1 cellular context compared by ENCODE assay signal in the genomic region with DNA sequence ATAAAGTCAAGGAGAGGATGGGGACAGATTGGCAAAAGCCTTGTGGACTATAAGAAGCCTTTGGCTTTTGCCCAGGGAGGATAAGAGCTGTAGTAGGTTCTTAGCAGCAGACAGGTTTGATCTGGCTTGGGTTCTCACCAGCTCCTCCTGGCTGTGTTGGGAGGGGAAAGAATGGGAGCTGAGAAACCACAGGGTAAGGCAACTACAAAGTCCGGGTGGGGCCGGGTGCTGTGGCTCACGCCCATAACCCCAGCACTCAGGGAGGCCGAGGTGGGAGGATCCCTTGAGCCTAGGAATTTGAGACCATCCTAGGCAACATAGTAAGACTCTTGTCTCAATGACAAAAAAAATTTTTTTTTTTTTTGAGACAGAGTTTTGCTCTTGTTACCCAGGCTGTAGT.
TF ChIP-seq lines count a peak whose summit lies in the region.

No MANE protein-coding gene starts in this region.

TF ChIP-seq in GM23338, 12 proteins besides CTCF, POLR2A, EP300 and RAD21:
- TF ChIP-seq ZNF114 (CRISPR knock-in tag; IDR thresholded peaks at IDR 0.05) (no peak), ZNF331 (CRISPR knock-in tag; IDR thresholded peaks at IDR 0.05; ENCODE audit: low read depth) (no peak), EZH2phosphoT487 (IDR thresholded peaks at IDR 0.05; ENCODE audit: unreplicated experiment) (no peak), POLR2AphosphoS5 (IDR thresholded peaks at IDR 0.05; ENCODE audit: low read depth) (no peak), JUNB (IDR thresholded peaks at IDR 0.05; ENCODE audit: unreplicated experiment) (no peak), EZH2 (IDR thresholded peaks at IDR 0.05; ENCODE audit: low read depth, unreplicated experiment) (no peak), CREB1 (CRISPR knock-in tag; IDR thresholded peaks at IDR 0.05; ENCODE audit: low read depth) (no peak), NANOG (IDR thresholded peaks at IDR 0.05; ENCODE audit: borderline replicate concordance) (no peak), STAT1 (IDR thresholded peaks at IDR 0.05; ENCODE audit: unreplicated experiment) (no peak)
- TF ChIP-seq, protein P1, sequence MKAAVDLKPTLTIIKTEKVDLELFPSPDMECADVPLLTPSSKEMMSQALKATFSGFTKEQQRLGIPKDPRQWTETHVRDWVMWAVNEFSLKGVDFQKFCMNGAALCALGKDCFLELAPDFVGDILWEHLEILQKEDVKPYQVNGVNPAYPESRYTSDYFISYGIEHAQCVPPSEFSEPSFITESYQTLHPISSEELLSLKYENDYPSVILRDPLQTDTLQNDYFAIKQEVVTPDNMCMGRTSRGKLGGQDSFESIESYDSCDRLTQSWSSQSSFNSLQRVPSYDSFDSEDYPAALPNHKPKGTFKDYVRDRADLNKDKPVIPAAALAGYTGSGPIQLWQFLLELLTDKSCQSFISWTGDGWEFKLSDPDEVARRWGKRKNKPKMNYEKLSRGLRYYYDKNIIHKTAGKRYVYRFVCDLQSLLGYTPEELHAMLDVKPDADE (IDR thresholded peaks at IDR 0.05) = no peak
- TF ChIP-seq, protein P2, sequence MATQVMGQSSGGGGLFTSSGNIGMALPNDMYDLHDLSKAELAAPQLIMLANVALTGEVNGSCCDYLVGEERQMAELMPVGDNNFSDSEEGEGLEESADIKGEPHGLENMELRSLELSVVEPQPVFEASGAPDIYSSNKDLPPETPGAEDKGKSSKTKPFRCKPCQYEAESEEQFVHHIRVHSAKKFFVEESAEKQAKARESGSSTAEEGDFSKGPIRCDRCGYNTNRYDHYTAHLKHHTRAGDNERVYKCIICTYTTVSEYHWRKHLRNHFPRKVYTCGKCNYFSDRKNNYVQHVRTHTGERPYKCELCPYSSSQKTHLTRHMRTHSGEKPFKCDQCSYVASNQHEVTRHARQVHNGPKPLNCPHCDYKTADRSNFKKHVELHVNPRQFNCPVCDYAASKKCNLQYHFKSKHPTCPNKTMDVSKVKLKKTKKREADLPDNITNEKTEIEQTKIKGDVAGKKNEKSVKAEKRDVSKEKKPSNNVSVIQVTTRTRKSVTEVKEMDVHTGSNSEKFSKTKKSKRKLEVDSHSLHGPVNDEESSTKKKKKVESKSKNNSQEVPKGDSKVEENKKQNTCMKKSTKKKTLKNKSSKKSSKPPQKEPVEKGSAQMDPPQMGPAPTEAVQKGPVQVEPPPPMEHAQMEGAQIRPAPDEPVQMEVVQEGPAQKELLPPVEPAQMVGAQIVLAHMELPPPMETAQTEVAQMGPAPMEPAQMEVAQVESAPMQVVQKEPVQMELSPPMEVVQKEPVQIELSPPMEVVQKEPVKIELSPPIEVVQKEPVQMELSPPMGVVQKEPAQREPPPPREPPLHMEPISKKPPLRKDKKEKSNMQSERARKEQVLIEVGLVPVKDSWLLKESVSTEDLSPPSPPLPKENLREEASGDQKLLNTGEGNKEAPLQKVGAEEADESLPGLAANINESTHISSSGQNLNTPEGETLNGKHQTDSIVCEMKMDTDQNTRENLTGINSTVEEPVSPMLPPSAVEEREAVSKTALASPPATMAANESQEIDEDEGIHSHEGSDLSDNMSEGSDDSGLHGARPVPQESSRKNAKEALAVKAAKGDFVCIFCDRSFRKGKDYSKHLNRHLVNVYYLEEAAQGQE (IDR thresholded peaks at IDR 0.05; ENCODE audit: unreplicated experiment) = no peak
- TF ChIP-seq, protein P3, sequence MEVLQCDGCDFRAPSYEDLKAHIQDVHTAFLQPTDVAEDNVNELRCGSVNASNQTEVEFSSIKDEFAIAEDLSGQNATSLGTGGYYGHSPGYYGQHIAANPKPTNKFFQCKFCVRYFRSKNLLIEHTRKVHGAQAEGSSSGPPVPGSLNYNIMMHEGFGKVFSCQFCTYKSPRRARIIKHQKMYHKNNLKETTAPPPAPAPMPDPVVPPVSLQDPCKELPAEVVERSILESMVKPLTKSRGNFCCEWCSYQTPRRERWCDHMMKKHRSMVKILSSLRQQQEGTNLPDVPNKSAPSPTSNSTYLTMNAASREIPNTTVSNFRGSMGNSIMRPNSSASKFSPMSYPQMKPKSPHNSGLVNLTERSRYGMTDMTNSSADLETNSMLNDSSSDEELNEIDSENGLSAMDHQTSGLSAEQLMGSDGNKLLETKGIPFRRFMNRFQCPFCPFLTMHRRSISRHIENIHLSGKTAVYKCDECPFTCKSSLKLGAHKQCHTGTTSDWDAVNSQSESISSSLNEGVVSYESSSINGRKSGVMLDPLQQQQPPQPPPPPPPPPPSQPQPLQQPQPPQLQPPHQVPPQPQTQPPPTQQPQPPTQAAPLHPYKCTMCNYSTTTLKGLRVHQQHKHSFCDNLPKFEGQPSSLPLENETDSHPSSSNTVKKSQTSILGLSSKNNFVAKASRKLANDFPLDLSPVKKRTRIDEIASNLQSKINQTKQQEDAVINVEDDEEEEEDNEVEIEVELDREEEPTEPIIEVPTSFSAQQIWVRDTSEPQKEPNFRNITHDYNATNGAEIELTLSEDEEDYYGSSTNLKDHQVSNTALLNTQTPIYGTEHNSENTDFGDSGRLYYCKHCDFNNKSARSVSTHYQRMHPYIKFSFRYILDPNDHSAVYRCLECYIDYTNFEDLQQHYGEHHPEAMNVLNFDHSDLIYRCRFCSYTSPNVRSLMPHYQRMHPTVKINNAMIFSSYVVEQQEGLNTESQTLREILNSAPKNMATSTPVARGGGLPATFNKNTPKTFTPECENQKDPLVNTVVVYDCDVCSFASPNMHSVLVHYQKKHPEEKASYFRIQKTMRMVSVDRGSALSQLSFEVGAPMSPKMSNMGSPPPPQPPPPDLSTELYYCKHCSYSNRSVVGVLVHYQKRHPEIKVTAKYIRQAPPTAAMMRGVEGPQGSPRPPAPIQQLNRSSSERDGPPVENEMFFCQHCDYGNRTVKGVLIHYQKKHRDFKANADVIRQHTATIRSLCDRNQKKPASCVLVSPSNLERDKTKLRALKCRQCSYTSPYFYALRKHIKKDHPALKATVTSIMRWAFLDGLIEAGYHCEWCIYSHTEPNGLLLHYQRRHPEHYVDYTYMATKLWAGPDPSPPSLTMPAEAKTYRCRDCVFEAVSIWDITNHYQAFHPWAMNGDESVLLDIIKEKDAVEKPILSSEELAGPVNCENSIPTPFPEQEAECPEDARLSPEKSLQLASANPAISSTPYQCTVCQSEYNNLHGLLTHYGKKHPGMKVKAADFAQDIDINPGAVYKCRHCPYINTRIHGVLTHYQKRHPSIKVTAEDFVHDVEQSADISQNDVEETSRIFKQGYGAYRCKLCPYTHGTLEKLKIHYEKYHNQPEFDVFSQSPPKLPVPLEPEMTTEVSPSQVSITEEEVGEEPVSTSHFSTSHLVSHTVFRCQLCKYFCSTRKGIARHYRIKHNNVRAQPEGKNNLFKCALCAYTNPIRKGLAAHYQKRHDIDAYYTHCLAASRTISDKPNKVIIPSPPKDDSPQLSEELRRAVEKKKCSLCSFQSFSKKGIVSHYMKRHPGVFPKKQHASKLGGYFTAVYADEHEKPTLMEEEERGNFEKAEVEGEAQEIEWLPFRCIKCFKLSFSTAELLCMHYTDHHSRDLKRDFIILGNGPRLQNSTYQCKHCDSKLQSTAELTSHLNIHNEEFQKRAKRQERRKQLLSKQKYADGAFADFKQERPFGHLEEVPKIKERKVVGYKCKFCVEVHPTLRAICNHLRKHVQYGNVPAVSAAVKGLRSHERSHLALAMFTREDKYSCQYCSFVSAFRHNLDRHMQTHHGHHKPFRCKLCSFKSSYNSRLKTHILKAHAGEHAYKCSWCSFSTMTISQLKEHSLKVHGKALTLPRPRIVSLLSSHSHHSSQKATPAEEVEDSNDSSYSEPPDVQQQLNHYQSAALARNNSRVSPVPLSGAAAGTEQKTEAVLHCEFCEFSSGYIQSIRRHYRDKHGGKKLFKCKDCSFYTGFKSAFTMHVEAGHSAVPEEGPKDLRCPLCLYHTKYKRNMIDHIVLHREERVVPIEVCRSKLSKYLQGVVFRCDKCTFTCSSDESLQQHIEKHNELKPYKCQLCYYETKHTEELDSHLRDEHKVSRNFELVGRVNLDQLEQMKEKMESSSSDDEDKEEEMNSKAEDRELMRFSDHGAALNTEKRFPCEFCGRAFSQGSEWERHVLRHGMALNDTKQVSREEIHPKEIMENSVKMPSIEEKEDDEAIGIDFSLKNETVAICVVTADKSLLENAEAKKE (CRISPR knock-in tag; IDR thresholded peaks at IDR 0.05) = no peak
TF ChIP-seq in GM23338: peak in this region for 0.
